Comparison of ENCODE assay signal across 8 cellular contexts in the genomic region with DNA sequence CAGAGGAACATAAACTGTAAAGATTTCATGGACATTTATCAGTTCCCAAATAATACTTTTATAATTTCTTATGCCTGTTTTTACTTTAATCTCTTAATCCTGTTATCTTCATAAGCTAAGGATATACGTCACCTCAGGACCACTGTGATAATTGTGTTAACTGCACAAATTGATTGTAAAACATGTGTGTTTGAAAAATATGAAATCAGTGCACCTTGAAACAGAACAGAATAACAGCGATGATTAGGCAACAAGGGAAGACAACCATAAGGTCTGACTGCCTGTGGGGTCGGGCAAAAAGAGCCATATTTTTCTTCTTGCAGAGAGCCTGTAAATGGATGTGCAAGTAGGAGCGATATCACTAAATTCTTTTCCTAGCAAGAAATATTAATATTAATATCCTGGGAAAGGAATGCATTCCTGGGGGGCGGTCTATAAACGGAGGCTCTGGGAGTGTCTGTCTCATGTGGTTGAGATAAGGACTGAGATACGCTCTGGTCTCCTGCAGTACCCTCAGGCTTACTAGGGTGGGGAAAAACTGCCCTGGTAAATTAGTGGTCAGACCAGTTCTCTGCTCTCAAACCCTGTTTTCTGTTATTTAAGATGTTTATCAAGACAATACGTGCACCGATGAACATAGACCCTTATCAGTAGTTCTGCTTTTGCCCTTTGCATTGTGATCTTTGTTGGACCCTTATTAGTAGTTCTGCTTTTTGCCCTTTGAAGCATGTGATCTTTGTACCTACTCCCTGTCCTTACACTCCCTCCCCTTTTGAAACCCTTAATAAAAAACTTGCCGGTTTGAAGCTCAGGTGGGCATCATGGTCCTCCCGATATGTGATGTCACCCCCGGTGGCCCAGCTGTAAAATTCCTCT. TPM values are rescaled to one million over a fixed set of nuclear protein-coding genes. Genes with fewer than 3 reads are reported as not detected.
DNase-seq lines count a peak whose midpoint lies in the region; ATAC-seq and TF ChIP-seq lines count a peak whose summit lies in the region.
"Not testable (repeated sequence)": the region's sequence is repeated elsewhere in the genome, so short reads cannot be mapped to it uniquely, and the experiment has no call there.

No MANE protein-coding gene starts in this region.

- peaks cover 41% of the 10 kb centered on the region for H3K4me1 Mint-ChIP-seq in CD14-positive monocyte
- H3K4me1 Mint-ChIP-seq in nephron, result peaks cover 12% of the 10 kb centered on the region

- H3K9me2 ChIP-seq in PC-3 (replicated peaks; ENCODE audit: low read length), result not testable (repeated sequence)

- H3K27ac Mint-ChIP-seq in CD14-positive monocyte, result peak overlapping the region; percentile 79 to 93 (median 85)
- H3K27ac Mint-ChIP-seq in nephron, result peak overlapping the region in 2 of 3 experiments; percentile 76 to 94

- TF ChIP-seq CTCF in CD14-positive monocyte (IDR thresholded peaks at IDR 0.05); PC-3 (conservative IDR thresholded peaks at IDR 0.05; ENCODE audit: low read depth, low read length); breast epithelium (IDR thresholded peaks at IDR 0.05); nephron (IDR thresholded peaks at IDR 0.05; ENCODE audit: unreplicated experiment in 3 of 3); stomach (IDR thresholded peaks at IDR 0.05): not testable (repeated sequence)

- not testable (repeated sequence) for TF ChIP-seq POLR2A in breast epithelium (IDR thresholded peaks at IDR 0.05); erythroblast (IDR thresholded peaks at IDR 0.05; ENCODE audit: low read length); stomach (IDR thresholded peaks at IDR 0.05)

- ATAC-seq in PC-3, result not testable (repeated sequence)

- peak overlapping the region; percentile 26; the same call in 1 of the 2 replicates for H3K27ac ChIP-seq in PC-3 (ENCODE audit: low read length)
- peak overlapping the region; percentile 1 to 67 for H3K27ac ChIP-seq in breast epithelium
- H3K27ac ChIP-seq in stomach, result peak overlapping the region in 3 of 5 donors; percentile 16 to 40 (median 29)

- not testable (repeated sequence) for H3K9me3 ChIP-seq in PC-3 (ENCODE audit: low read length); breast epithelium; stomach

- not testable (repeated sequence) for H3K27me3 ChIP-seq in PC-3 (ENCODE audit: low read length); breast epithelium; stomach

- intact Hi-C loops in CD14-positive monocyte (cut with micrococcal nuclease); PC-3 (cut with micrococcal nuclease); breast epithelium (cut with DNase I; ENCODE audit: low total_unique reads); stomach (cut with DNase I; ENCODE audit: low total_unique reads): not testable (repeated sequence)

- H3K4me3 ChIP-seq in PC-3 (ENCODE audit: low read length); breast epithelium; stomach: not testable (repeated sequence)

- not testable (repeated sequence) for H3K9ac ChIP-seq in PC-3 (ENCODE audit: low read length)

- H3K4me3 Mint-ChIP-seq in CD14-positive monocyte, result peak overlapping the region; percentile 52 to 78
- not testable (repeated sequence) for H3K4me3 Mint-ChIP-seq in nephron

- not testable (repeated sequence) for DNase-seq in CD14-positive monocyte (ENCODE audit: low spot score); PC-3; breast epithelium (ENCODE audit: low spot score in 2 of 2); stomach
- peak; percentile 4 for DNase-seq in ELF-1 (ENCODE audit: low read depth, low spot score)
- peak; percentile 50 for DNase-seq in KBM-7
- peak; percentile 23 to 44 for DNase-seq in erythroblast (lab: John Stamatoyannopoulos, UW)

- H3F3A ChIP-seq in PC-3 (ENCODE audit: low read length, unreplicated experiment), result not testable (repeated sequence)

- TF ChIP-seq EP300 in stomach (IDR thresholded peaks at IDR 0.05), result not testable (repeated sequence)

- H4K20me1 ChIP-seq in PC-3 (ENCODE audit: low read length), result not testable (repeated sequence)

- POLR2A ChIA-PET in PC-3 (lab: Charles Lee; ENCODE audit: unreplicated experiment), result interaction anchor here (0.6 kb wide), 1 partner anchor 13 kb away, joined by 8 read pairs; no protein-coding TSS in a partner anchor

- not testable (repeated sequence) for H2AFZ ChIP-seq in PC-3 (ENCODE audit: low read length)

- H3K9me3 Mint-ChIP-seq in CD14-positive monocyte (peaks cover 3 to 11% (median 8%) of the 10 kb centered on the region in 7 donors), nephron (peaks cover 18% of the 10 kb centered on the region)

- not testable (repeated sequence) for BruUV-seq in PC-3 (replicated peaks; lab: Mats Ljungman, UMichigan)

- H3K4me1 ChIP-seq in PC-3 (ENCODE audit: insufficient read depth, low read length) (peaks cover 12% of the 10 kb centered on the region), stomach (peaks cover 0 to 19% (median 16%) of the 10 kb centered on the region in 4 donors)
- not testable (repeated sequence) for H3K4me1 ChIP-seq in breast epithelium

- in situ Hi-C loops in KBM-7 (cut with MboI; ENCODE audit: low pct_unique_long_range_greater_than_20kb, low sequenced_read_pairs), result not testable (repeated sequence)

- H3K79me2 ChIP-seq in PC-3 (ENCODE audit: low read length), result not testable (repeated sequence)

- H3K4me2 ChIP-seq in PC-3 (ENCODE audit: low read length), result peak overlapping the region; percentile 51

- H3K36me3 Mint-ChIP-seq in CD14-positive monocyte; nephron (ENCODE audit: low read depth): not testable (repeated sequence)

- not testable (repeated sequence) for H3K36me3 ChIP-seq in PC-3 (ENCODE audit: low read depth, low read length); breast epithelium; stomach

- CTCF ChIA-PET in PC-3 (lab: Charles Lee), result not testable (repeated sequence)

- WGBS in stomach, 5 donors, result 58 to 71% (median 66%) methylated on average over 12 of the region's 12 CpGs

- not testable (repeated sequence) for H3K27me3 Mint-ChIP-seq in CD14-positive monocyte (ENCODE audit: low read depth in 3 of 3)
- H3K27me3 Mint-ChIP-seq in nephron (ENCODE audit: low read depth), result peaks cover 26% of the 10 kb centered on the region

RNA-seq across cellular contexts. Expression of a gene that starts 5.0 kb away (rescaled TPM):
- polyA plus RNA-seq in CD14-positive monocyte (10 to 100 TPM; 10.5 to 10.8 TPM), stomach (10 to 100 TPM in 1 of 3 donors, 1 to 10 TPM in 2; 5.5 to 16.6 (median 7.8) TPM)
- total RNA-seq in PC-3 (2014; rRNA removed) (19.6 and 31.6 TPM in 2 replicates), breast epithelium (10 to 100 TPM; 43.2 to 61.6 (median 59.4) TPM), stomach (10 to 100 TPM; 13.6 to 92.0 (median 65.3) TPM)

RNA-seq across cellular contexts. Expression of a gene that starts 22.6 kb away (rescaled TPM):
- 1 to 10 TPM; 5.1 to 6.3 TPM for polyA plus RNA-seq in CD14-positive monocyte
- total RNA-seq in PC-3 (2014; rRNA removed), result 18.3 and 22.6 TPM in 2 replicates
- total RNA-seq in breast epithelium, result 10 to 100 TPM; 33.0 to 52.5 (median 48.5) TPM
- 100 to 1,000 TPM in 1 of 5 donors, 10 to 100 TPM in 3, 1 to 10 TPM in 1; 6.7 to 124 (median 25.4) TPM for total RNA-seq in stomach
- 1 to 10 TPM; 3.1 to 6.0 (median 3.6) TPM for polyA plus RNA-seq in stomach

RNA-seq across cellular contexts. Expression of a gene that starts 56.8 kb away (rescaled TPM):
- polyA plus RNA-seq in CD14-positive monocyte (100 to 1,000 TPM; 196 to 205 TPM), stomach (100 to 1,000 TPM in 1 of 3 donors, 10 to 100 TPM in 2; 47.2 to 136 (median 58.3) TPM)
- total RNA-seq in PC-3 (2014; rRNA removed) (34.3 and 38.5 TPM in 2 replicates), breast epithelium (100 to 1,000 TPM in 2 of 3 donors, 10 to 100 TPM in 1; 90.1 to 179 (median 106) TPM), stomach (10 to 100 TPM; 41.1 to 81.7 (median 46.1) TPM)
